Comparison of ENCODE assay signal across 8 cellular contexts in the genomic region with DNA sequence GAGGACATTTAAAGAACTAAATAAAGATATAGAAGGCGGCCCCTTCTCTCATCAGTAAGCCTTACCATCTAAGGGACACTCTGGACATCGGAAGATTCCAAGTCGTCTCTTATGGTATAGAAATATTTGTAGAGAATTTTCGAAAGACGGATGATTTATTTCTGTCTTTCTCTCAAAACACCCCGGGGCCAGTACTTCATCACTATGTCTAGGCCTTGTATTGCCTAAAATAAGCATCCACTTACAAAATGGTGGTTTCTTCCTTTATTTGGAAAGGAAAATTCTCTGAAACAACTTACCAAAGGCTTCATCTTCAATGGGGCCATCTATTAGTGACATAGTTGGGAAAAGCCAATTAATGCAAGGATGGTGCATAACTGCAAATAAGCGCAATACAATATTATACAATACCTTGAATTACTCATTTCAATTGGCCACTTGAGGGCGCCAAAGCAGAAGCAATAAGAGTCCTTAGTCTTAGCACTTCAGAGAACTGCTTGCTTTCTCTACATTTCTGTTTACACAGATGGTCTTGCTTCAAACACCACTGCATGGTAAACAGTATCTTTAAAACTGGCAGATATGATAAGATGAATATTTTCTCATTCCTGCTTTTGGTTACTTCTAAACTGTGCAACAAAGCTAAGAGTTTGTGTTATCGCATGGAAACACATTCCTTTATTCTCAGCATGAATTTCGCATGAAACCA.
DNase-seq lines count a peak whose midpoint lies in the region; ATAC-seq and TF ChIP-seq lines count a peak whose summit lies in the region.

No MANE protein-coding gene starts in this region.

- no peak for TF ChIP-seq EP300 in esophagus muscularis mucosa (IDR thresholded peaks at IDR 0.05)

- no peak for TF ChIP-seq POLR2A in esophagus muscularis mucosa (IDR thresholded peaks at IDR 0.05; ENCODE audit: low read depth)

- H3K9ac ChIP-seq in OCI-LY3 (ENCODE audit: low read length), result no peak overlapping the region

- no peak overlapping the region for H3K4me2 ChIP-seq in OCI-LY3 (ENCODE audit: low read length)

- H3K27ac ChIP-seq in OCI-LY3 (ENCODE audit: low read length) (no peak overlapping the region), esophagus muscularis mucosa (replicated peaks in 1 of 4) (no peak overlapping the region)

- H3K9me3 Mint-ChIP-seq in nephron progenitor cell, result no peaks in the 10 kb centered on the region

- no peaks in the 10 kb centered on the region for H3K4me1 Mint-ChIP-seq in nephron progenitor cell

- intact Hi-C loops in esophagus muscularis mucosa (cut with DNase I), result loop anchor here (5.0 kb wide), 2 partner anchors 84 to 159 kb away; no protein-coding TSS in a partner anchor

- H3K9me3 ChIP-seq in OCI-LY3 (ENCODE audit: insufficient read depth, low read length), result no peaks in the 10 kb centered on the region
- no peaks in the 10 kb centered on the region for H3K9me3 ChIP-seq in esophagus muscularis mucosa

- TF ChIP-seq CTCF in OCI-LY3 (IDR thresholded peaks at IDR 0.05; ENCODE audit: low read depth, low read length), result peak; percentile 62
- TF ChIP-seq CTCF in esophagus muscularis mucosa (IDR thresholded peaks at IDR 0.05), result peak; percentile 56 to 60 (median 57)
- peak; percentile 77 for TF ChIP-seq CTCF in nephron progenitor cell (IDR thresholded peaks at IDR 0.05)

- H3K36me3 ChIP-seq in OCI-LY3 (replicated peaks; ENCODE audit: low read depth, low read length) (no peaks in the 10 kb centered on the region), esophagus muscularis mucosa (no peaks in the 10 kb centered on the region)

- ATAC-seq in GM19468 (IDR thresholded peaks at IDR 0.05; ENCODE audit: extremely low read depth, unreplicated experiment), result peak; percentile 62
- ATAC-seq in HG03575 (IDR thresholded peaks at IDR 0.05; ENCODE audit: extremely low read depth, insufficient number of reproducible peaks, low FRiP score, unreplicated experiment), result peak; percentile 71

- no peaks in the 10 kb centered on the region for H3K27me3 Mint-ChIP-seq in nephron progenitor cell (ENCODE audit: low read depth, poor library complexity)

- WGBS in esophagus muscularis mucosa, result 65% methylated on average over 10 of the region's 10 CpGs

- no peak overlapping the region for H2AFZ ChIP-seq in OCI-LY3 (ENCODE audit: low read depth, low read length)

- H3K79me2 ChIP-seq in OCI-LY3 (ENCODE audit: low read length), result no peaks in the 10 kb centered on the region

- H3K27me3 ChIP-seq in OCI-LY3 (ENCODE audit: low read depth, low read length) (no peaks in the 10 kb centered on the region; the same call in 1 of the 2 replicates), esophagus muscularis mucosa (peaks cover 0 to 4% (median 0%) of the 10 kb centered on the region in 4 donors)

- no peaks in the 10 kb centered on the region for H4K20me1 ChIP-seq in OCI-LY3 (ENCODE audit: insufficient read depth, low read length)

- no peak overlapping the region for H3K4me3 Mint-ChIP-seq in nephron progenitor cell

- H3K27ac Mint-ChIP-seq in nephron progenitor cell, result no peak overlapping the region

- H3K36me3 Mint-ChIP-seq in nephron progenitor cell (ENCODE audit: low read depth), result no peaks in the 10 kb centered on the region

- no peaks in the 10 kb centered on the region for H3K4me1 ChIP-seq in OCI-LY3 (ENCODE audit: low read length)
- no peaks in the 10 kb centered on the region for H3K4me1 ChIP-seq in esophagus muscularis mucosa

- H3K4me3 ChIP-seq in OCI-LY3 (ENCODE audit: low read length) (no peak overlapping the region), esophagus muscularis mucosa (no peak overlapping the region)

- DNase-seq in D341Med (ENCODE audit: low spot score) (peak; percentile 36), activated T-cell treated with anti-CD3 and anti-CD28 coated beads for 1 hour (ENCODE audit: low read depth) (peak; percentile 57), esophagus muscularis mucosa (ENCODE audit: extremely low spot score) (no peak), nephron progenitor cell (peak; percentile 70), superior temporal gyrus (ENCODE audit: extremely low spot score) (peak; percentile 89)
